ENCODE assay signal across 24 cellular contexts in the genomic region with DNA sequence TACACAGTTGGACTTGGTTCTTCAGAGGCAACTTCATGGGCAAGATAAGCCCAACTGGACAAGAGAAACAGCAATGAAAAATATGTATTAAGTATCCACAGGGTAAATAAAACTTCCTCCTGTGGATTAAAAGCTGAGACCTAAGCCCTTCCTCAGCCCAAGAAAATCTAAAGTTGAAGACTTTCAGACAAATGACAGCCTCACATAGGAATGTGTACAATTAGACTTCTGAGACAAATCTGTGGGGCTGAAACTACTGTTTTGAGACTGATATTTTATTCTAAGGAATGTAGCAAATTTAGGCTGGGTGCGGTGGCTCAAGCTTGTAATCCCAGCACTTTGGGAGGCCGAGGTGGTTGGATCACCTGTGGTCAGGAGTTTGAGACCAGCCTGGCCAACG.
"Had no signal": no experiment of that assay in that cellular context is flagged by ENCODE, and none has a peak within 500 bp of the region (broad histone marks: within the 10 kb centered on the region; RNA-seq: fewer than 3 reads in every experiment).

No MANE protein-coding gene starts in this region.

- H3K36me3 Mint-ChIP-seq: activated naive CD8-positive, alpha-beta T cell; immature natural killer cell; natural killer cell treated with Interleukin-12 subunit alpha and Interleukin-12 subunit beta and Interleukin-15 and Interleukin-18, amount 100 ng/mL, for 72 hours; WTC11 had no signal

- H3K4me1 Mint-ChIP-seq: WTC11 had no signal

- H3K9me3 Mint-ChIP-seq: activated T-helper 1 cell treated with anti-CD3 and anti-CD28 coated beads, Interleukin-12 subunit alpha, Interleukin-12 subunit beta, Interleukin-2, Interleukin-4 antibody, amounts not matched to agents 30 ng/mL and 10 ng/mL and 1 ng/mL, durations not matched to agents 14 hours and 24 hours and 36 hours; natural killer cell treated with Interleukin-12 subunit alpha and Interleukin-12 subunit beta and Interleukin-15 and Interleukin-18, amount 100 ng/mL, for 72 hours; T-helper 2 cell treated with Interferon-gamma antibody and Interleukin-4, amounts not matched to agents 5 μg/mL and 100 μg/mL, for 36 hours; WTC11 had no signal

- H3K4me3 ChIP-seq: body of pancreas, colonic mucosa, gastroesophageal sphincter, heart right ventricle had no signal

- DNase-seq: activated CD4-positive, alpha-beta T cell treated with anti-CD3 and anti-CD28 coated beads for 36 hours; activated CD4-positive, alpha-beta T cell treated with anti-CD3 and anti-CD28 coated beads, Interleukin-2, amount 50 U/mL, for 48 hours; activated T-cell treated with anti-CD3 and anti-CD28 coated beads for 4 hours; amniotic stem cell; body of pancreas; caudate nucleus; colonic mucosa; erythroblast; heart right ventricle; immature natural killer cell; mesendoderm; stimulated activated CD4-positive, alpha-beta T cell treated with anti-CD3 and anti-CD28 coated beads, Interleukin-12 subunit alpha, Interleukin-12 subunit beta, amount 100 ng/mL, for 4 hours; stimulated activated CD4-positive, alpha-beta T cell treated with anti-CD3 and anti-CD28 coated beads, Interleukin-1b, Interleukin-23, amount 100 ng/mL, for 48 hours; stimulated activated CD8-positive, alpha-beta memory T cell treated with anti-CD3 and anti-CD28 coated beads, Interleukin-4, amount 100 ng/mL, for 48 hours; stimulated activated naive CD4-positive, alpha-beta T cell had no signal

- H3K36me3 ChIP-seq: colonic mucosa, gastroesophageal sphincter, heart right ventricle, neutrophil had no signal

- H3K4me3 Mint-ChIP-seq: activated CD4-positive, alpha-beta T cell treated with anti-CD3 and anti-CD28 coated beads for 36 hours; activated naive CD8-positive, alpha-beta T cell; activated T-helper 1 cell treated with anti-CD3 and anti-CD28 coated beads, Interleukin-12 subunit alpha, Interleukin-12 subunit beta, Interleukin-2, Interleukin-4 antibody, amounts not matched to agents 30 ng/mL and 10 ng/mL and 1 ng/mL, durations not matched to agents 14 hours and 24 hours and 36 hours; immature natural killer cell; natural killer cell treated with Interleukin-12 subunit alpha and Interleukin-12 subunit beta and Interleukin-15 and Interleukin-18, amount 100 ng/mL, for 72 hours; T-helper 2 cell treated with Interferon-gamma antibody and Interleukin-4, amounts not matched to agents 5 μg/mL and 100 μg/mL, for 36 hours; WTC11 had no signal

- H3K27ac ChIP-seq: body of pancreas, colonic mucosa, gastroesophageal sphincter, heart right ventricle, neutrophil had no signal

- H3K9me3 ChIP-seq: body of pancreas, colonic mucosa, gastroesophageal sphincter, heart right ventricle, neutrophil had no signal

- H3K27me3 ChIP-seq: body of pancreas, colonic mucosa, gastroesophageal sphincter, heart right ventricle, neutrophil had no signal

- ATAC-seq: activated CD4-positive, alpha-beta T cell treated with anti-CD3 and anti-CD28 coated beads for 36 hours; body of pancreas; gastroesophageal sphincter; natural killer cell treated with Interleukin-12 subunit alpha and Interleukin-12 subunit beta and Interleukin-15 and Interleukin-18, amount 100 ng/mL, for 72 hours; WTC11 had no signal

- FAIRE-seq: endometrium, TTC549 had no signal

- H3K27me3 Mint-ChIP-seq: natural killer cell treated with Interleukin-12 subunit alpha and Interleukin-12 subunit beta and Interleukin-15 and Interleukin-18, amount 100 ng/mL, for 72 hours had no signal

- H3K4me1 ChIP-seq: body of pancreas, colonic mucosa, gastroesophageal sphincter had no signal

- H3K27ac Mint-ChIP-seq: activated CD4-positive, alpha-beta T cell treated with anti-CD3 and anti-CD28 coated beads for 36 hours; activated naive CD8-positive, alpha-beta T cell; activated T-helper 1 cell treated with anti-CD3 and anti-CD28 coated beads, Interleukin-12 subunit alpha, Interleukin-12 subunit beta, Interleukin-2, Interleukin-4 antibody, amounts not matched to agents 30 ng/mL and 10 ng/mL and 1 ng/mL, durations not matched to agents 14 hours and 24 hours and 36 hours; immature natural killer cell; natural killer cell treated with Interleukin-12 subunit alpha and Interleukin-12 subunit beta and Interleukin-15 and Interleukin-18, amount 100 ng/mL, for 72 hours; T-helper 2 cell treated with Interferon-gamma antibody and Interleukin-4, amounts not matched to agents 5 μg/mL and 100 μg/mL, for 36 hours; WTC11 had no signal
